8 cellular contexts compared by ENCODE assay signal in the genomic region with DNA sequence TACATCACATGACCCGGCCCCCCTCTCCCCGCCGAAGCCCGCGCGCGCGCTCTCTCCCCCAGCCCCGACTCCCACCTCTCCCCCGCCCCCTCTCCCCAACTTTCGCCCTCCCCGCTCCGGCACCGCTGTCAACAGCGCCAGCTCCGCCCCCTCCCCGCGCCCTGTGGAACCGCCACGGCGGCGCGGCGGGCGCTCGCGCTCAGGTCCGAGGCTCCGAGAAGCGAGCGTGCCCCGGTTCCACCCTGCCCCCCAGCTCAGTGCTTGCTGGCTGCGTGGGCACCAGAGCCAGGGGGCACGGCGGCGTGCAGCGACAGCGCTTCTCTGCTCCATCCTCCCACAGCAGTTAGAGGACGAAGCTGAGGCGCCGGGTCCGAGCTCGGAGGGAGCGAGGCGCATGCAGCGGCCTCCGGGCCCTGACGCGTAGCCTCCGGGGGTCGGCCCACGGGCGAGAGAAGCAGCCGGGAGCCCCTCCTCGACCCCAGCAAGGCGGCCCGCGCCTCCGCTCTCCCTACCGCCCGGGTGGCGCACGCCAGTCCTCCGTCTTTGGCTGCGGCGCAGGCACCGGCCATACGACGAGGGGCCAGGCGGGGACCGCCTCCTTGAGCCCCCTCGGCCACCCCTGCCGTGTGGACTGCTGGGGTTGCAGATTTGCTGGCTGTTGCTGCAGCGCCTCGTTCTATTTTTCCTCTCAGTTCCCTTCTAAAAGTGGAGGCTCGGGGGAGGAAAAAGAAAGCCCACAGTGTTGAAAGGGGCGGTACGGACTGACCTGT.
DNase-seq lines count a peak whose midpoint lies in the region; ATAC-seq and TF ChIP-seq lines count a peak whose summit lies in the region.

No MANE protein-coding gene starts in this region.

- TF ChIP-seq POLR2A in body of pancreas (IDR thresholded peaks at IDR 0.05), result peak in 2 of 3 donors; percentile 45 to 53

- peak overlapping the region; percentile 42 for H3K27ac Mint-ChIP-seq in Calu3 (ENCODE audit: unreplicated experiment)

- H3K27ac ChIP-seq in HUES6 (ENCODE audit: low read depth, low read length) (no peak overlapping the region), body of pancreas (peak overlapping the region; percentile 99 to 100 (median 100))

- WGBS in body of pancreas, 2 donors, result 0% methylated on average over 2 to 70 of the region's 78 CpGs

- H3K9me3 ChIP-seq in HUES6 (ENCODE audit: control insufficient read depth, insufficient read depth, low read depth, low read length) (no peaks in the 10 kb centered on the region), body of pancreas (no peaks in the 10 kb centered on the region)

- ATAC-seq in GM21381 (IDR thresholded peaks at IDR 0.05; ENCODE audit: unreplicated experiment) (peak; percentile 34), body of pancreas (peak; percentile 19), HG02884 (IDR thresholded peaks at IDR 0.05; ENCODE audit: unreplicated experiment) (no peak)

- H3K36me3 Mint-ChIP-seq in Calu3 (ENCODE audit: insufficient read depth, unreplicated experiment), result peaks cover 32% of the 10 kb centered on the region

- H3K4me3 ChIP-seq in HUES6 (ENCODE audit: low read depth, low read length), result peak overlapping the region; percentile 88
- peak overlapping the region; percentile 59 to 93 for H3K4me3 ChIP-seq in body of pancreas

- peaks cover 14% of the 10 kb centered on the region for H3K4me1 Mint-ChIP-seq in Calu3 (ENCODE audit: low read depth, unreplicated experiment)

- peaks cover 90% of the 10 kb centered on the region for H3K27me3 ChIP-seq in HUES6 (ENCODE audit: control insufficient read depth, insufficient read depth, low read length)
- peaks cover 0 to 23% of the 10 kb centered on the region in 2 donors for H3K27me3 ChIP-seq in body of pancreas

- H3K4me1 ChIP-seq in HUES6 (ENCODE audit: control insufficient read depth, insufficient read depth, low read length), result peaks cover 49% of the 10 kb centered on the region
- H3K4me1 ChIP-seq in body of pancreas, result peaks cover 46% of the 10 kb centered on the region

- TF ChIP-seq CTCF in Calu3 (IDR thresholded peaks at IDR 0.05; ENCODE audit: unreplicated experiment), result no peak
- no peak for TF ChIP-seq CTCF in body of pancreas (IDR thresholded peaks at IDR 0.05)

- peak overlapping the region; percentile 89 for H3K4me3 Mint-ChIP-seq in Calu3 (ENCODE audit: low read depth, unreplicated experiment)

- peak overlapping the region; percentile 68 for H3K9ac ChIP-seq in HUES6 (ENCODE audit: low read length)

- no peaks in the 10 kb centered on the region for H3K27me3 Mint-ChIP-seq in Calu3 (ENCODE audit: unreplicated experiment)

- H3K9me3 Mint-ChIP-seq in Calu3 (ENCODE audit: low read depth, unreplicated experiment), result no peaks in the 10 kb centered on the region

- H3K36me3 ChIP-seq in HUES6 (ENCODE audit: control insufficient read depth, insufficient read depth, low read length), result no peaks in the 10 kb centered on the region
- H3K36me3 ChIP-seq in body of pancreas (replicated peaks in 1 of 2; ENCODE audit: insufficient read depth in 1 of 2, low read depth in 2 of 2), result no peaks in the 10 kb centered on the region

- intact Hi-C loops in Calu3 (cut with micrococcal nuclease; ENCODE audit: unreplicated experiment), result loop anchor here (5.0 kb wide), 1 partner anchor 42 kb away; no protein-coding TSS in a partner anchor
- intact Hi-C loops in body of pancreas (cut with DNase I), result no loop called here

- DNase-seq in Calu3 (peak; percentile 57), T-helper 22 cell (ENCODE audit: low read depth) (peak; percentile 97), body of pancreas (peak in 3 of 4 donors; percentile 52 to 97 (median 96)), inferior parietal cortex (ENCODE audit: extremely low spot score) (peak; percentile 43)
- DNase-seq in stimulated activated CD4-positive, alpha-beta T cell treated with anti-CD3 and anti-CD28 coated beads, Interleukin-15, amount 100 ng/mL, for 24 hours, result peak; percentile 93

- no TSS peak for BruUV-seq in Calu3 (replicated peaks; lab: Mats Ljungman, UMichigan)

- CTCF ChIA-PET in Calu3 (lab: Charles Lee), result no interaction called here

Comparison
In these comparisons a context has a peak if more than half of its experiments do, and no peak if none do; other contexts are left out.
1. DNase-seq: peak in every context shown above with its lines; median percentile 97 in T-helper 22 cell; 96 in body of pancreas; 93 in stimulated activated CD4-positive, alpha-beta T cell treated with anti-CD3 and anti-CD28 coated beads, Interleukin-15, amount 100 ng/mL, for 24 hours; 57 in Calu3; 43 in inferior parietal cortex.